ENCODE assay signal across 7 cellular contexts in the genomic region with DNA sequence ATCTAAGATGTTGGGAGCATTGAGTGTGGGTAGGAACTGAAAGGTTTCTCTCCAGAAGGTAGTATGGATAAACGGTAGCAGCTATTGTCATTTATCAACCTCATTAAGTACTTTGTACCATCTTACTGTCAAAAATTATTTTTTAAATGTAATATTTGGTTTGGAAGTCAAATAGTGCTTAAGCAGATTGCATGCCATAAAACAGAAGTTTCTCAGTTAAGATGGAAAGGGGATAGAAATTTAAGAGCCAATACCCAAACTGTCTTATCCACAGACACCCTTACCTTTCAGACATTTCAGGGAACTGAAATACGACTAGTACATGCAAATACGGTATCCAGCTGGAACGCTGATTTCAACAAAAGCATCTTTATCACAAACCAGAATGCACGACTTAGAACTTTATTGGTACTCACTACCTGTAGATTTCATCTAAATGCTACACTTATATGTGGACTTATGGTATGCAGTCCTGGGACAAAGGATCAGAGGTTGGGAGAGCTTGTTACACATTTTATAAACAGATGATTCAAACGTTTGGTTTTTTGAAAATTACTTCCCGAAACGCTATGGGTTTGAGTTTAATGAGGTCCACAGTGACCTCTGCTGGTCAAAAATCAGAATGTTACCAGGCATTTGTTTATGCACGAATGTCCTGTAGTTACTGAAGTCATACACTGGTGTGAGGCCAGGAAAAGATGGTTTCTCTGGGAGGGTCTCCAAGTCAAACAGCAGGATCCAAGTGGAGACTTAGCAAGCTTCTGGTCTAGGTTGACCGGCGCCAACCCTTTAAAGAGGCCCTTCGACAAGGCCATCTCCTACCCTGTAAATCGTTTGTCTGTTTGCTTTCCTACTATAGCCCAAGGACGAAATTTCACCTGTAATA. TPM values are rescaled to one million over a fixed set of nuclear protein-coding genes. Genes with fewer than 3 reads are reported as not detected.
A peak's percentile ranks its signal among the peaks of the same experiment; 100 is the strongest.
DNase-seq lines count a peak whose midpoint lies in the region; ATAC-seq and TF ChIP-seq lines count a peak whose summit lies in the region.

No MANE protein-coding gene starts in this region.

- H3K4me3 ChIP-seq in spleen = peak overlapping the region in 2 of 8 donors; percentile 4 to 32

- H3K27me3 ChIP-seq in spleen (replicated peaks in 1 of 7) = peaks cover 0 to 6% (median 0%) of the 10 kb centered on the region in 7 donors

- peak; percentile 53 for TF ChIP-seq CTCF in MCF 10A (IDR thresholded peaks at IDR 0.05; ENCODE audit: unreplicated experiment)
- TF ChIP-seq CTCF in spleen (IDR thresholded peaks at IDR 0.05 in 8 of 11, conservative IDR thresholded peaks at IDR 0.05 in 3 of 11) = peak in 10 of 11 experiments; percentile 35 to 79 (median 68)

- H3K4me3 Mint-ChIP-seq in MCF 10A (ENCODE audit: unreplicated experiment) = peak overlapping the region; percentile 58

- BruUV-seq in MCF 10A (replicated peaks; lab: Mats Ljungman, UMichigan) = no TSS peak

- H3K36me3 ChIP-seq in spleen = no peaks in the 10 kb centered on the region

- no peaks in the 10 kb centered on the region for H3K4me1 Mint-ChIP-seq in MCF 10A (ENCODE audit: insufficient read depth, unreplicated experiment)

- ATAC-seq in SK-N-SH treated with all-trans-retinoic acid at 6 μM for 48 hours = peak; percentile 96

- no peaks in the 10 kb centered on the region for H3K9me3 ChIP-seq in spleen

- CTCF ChIA-PET in MCF 10A (lab: Yijun Ruan, JAX) = interaction anchor here (0.6 to 4.4 kb wide), 59 partner anchors 8 to 1979 kb away, joined by 3 to 50 read pairs (median 4); no protein-coding TSS in a partner anchor

- no peaks in the 10 kb centered on the region for H3K36me3 Mint-ChIP-seq in MCF 10A (ENCODE audit: insufficient read depth, unreplicated experiment)

- POLR2A ChIA-PET in MCF 10A (lab: Yijun Ruan, JAX) = interaction anchor here (0.6 to 1.1 kb wide), 4 partner anchors 10 to 1650 kb away, joined by 3 to 5 read pairs (median 4); no protein-coding TSS in a partner anchor

- H3K4me1 ChIP-seq in spleen = peaks cover 0 to 9% (median 5%) of the 10 kb centered on the region in 6 donors

- intact Hi-C loops in MCF 10A (cut with micrococcal nuclease) (loop anchor here (2.0 to 5.0 kb wide), 5 partner anchors 67 to 1973 kb away; no protein-coding TSS in a partner anchor), spleen (cut with DNase I; ENCODE audit: low total_unique reads) (no loop called here)

- H3K27me3 Mint-ChIP-seq in MCF 10A (ENCODE audit: insufficient read depth, unreplicated experiment) = no peaks in the 10 kb centered on the region

- peak overlapping the region; percentile 31 for H3K27ac Mint-ChIP-seq in MCF 10A (ENCODE audit: low read depth, unreplicated experiment)

- WGBS in spleen, 5 donors = 35 to 44% (median 38%) methylated on average over 14 of the region's 14 CpGs

- no peaks in the 10 kb centered on the region for H3K9me3 Mint-ChIP-seq in MCF 10A (ENCODE audit: unreplicated experiment)

- DNase-seq in GM04503 (ENCODE audit: low read depth) = peak; percentile 41
- peak; percentile 79 for DNase-seq in H4 (ENCODE audit: low spot score)
- peak; percentile 47 for DNase-seq in NCI-H1048 (lab: John Stamatoyannopoulos, UW)
- peak; percentile 77 for DNase-seq in MCF 10A (ENCODE audit: unreplicated experiment)
- DNase-seq in inferior parietal cortex (ENCODE audit: extremely low spot score) = peak; percentile 91
- no peak for DNase-seq in spleen

- H3K27ac ChIP-seq in spleen = no peak overlapping the region

- TF ChIP-seq POLR2A in spleen (IDR thresholded peaks at IDR 0.05) = no peak

TF ChIP-seq in SK-N-SH treated with all-trans-retinoic acid at 6 μM for 48 hours, 23 proteins besides CTCF, POLR2A, EP300 and RAD21:
- TF ChIP-seq ZNF70 (CRISPR knock-in tag; IDR thresholded peaks at IDR 0.05) = no peak
- TF ChIP-seq CREB5 (CRISPR knock-in tag; IDR thresholded peaks at IDR 0.05; ENCODE audit: low read depth) = no peak
- no peak for TF ChIP-seq ZFP3 (CRISPR knock-in tag; IDR thresholded peaks at IDR 0.05)

RNA-seq across cellular contexts. Expression of gene DUT, which starts 45.7 kb away (rescaled TPM):
- total RNA-seq in H4 (2014; rRNA removed; shearing (Covaris generic)) = 103 and 132 TPM in 2 replicates
- total RNA-seq in MCF 10A (2022) (54.0 and 81.1 TPM in 2 replicates), spleen (10 to 100 TPM; 72.6 to 91.3 (median 81.0) TPM)
- polyA plus RNA-seq in spleen = 100 to 1,000 TPM; 119 to 145 (median 142) TPM
